21 cellular contexts compared by ENCODE assay signal in genomic region chr7:27751888-27752660, GRCh38.
"Had no signal": no experiment of that assay in that cellular context is flagged by ENCODE, and none has a peak within 500 bp of the region (broad histone marks: within the 10 kb centered on the region; RNA-seq: fewer than 3 reads in every experiment).

No MANE protein-coding gene starts in this region.

- H3K27me3 Mint-ChIP-seq: activated CD4-positive, alpha-beta T cell treated with anti-CD3 and anti-CD28 coated beads, Interleukin-2, amount 10 ng/mL, durations not matched to agents 7 days and 5 days; activated CD8-positive, alpha-beta memory T cell treated with anti-CD3 and anti-CD28 coated beads, Interleukin-2, amount 10 ng/mL, durations not matched to agents 7 days and 5 days; activated CD8-positive, alpha-beta T cell treated with anti-CD3 and anti-CD28 coated beads for 36 hours; activated naive CD4-positive, alpha-beta T cell treated with anti-CD3 and anti-CD28 coated beads, Interleukin-2, amount 10 ng/mL, durations not matched to agents 7 days and 5 days; brain; naive thymus-derived CD4-positive, alpha-beta T cell had no signal

- ATAC-seq: activated CD8-positive, alpha-beta memory T cell treated with anti-CD3 and anti-CD28 coated beads, Interleukin-2, amount 10 ng/mL, durations not matched to agents 7 days and 5 days; activated CD8-positive, alpha-beta T cell treated with anti-CD3 and anti-CD28 coated beads for 36 hours; heart left ventricle; left cardiac atrium; naive thymus-derived CD4-positive, alpha-beta T cell; stimulated activated naive CD8-positive, alpha-beta T cell treated with anti-CD3 and anti-CD28 coated beads, Interleukin-15, Interleukin-2, amounts not matched to agents 100 U/mL and 50 U/mL, for 24 hours had no signal

- H3K9ac ChIP-seq: neural progenitor cell had no signal

- H3K27me3 ChIP-seq: heart left ventricle, neural progenitor cell, upper lobe of left lung had no signal

- H3K27ac Mint-ChIP-seq: activated CD4-positive, alpha-beta T cell treated with anti-CD3 and anti-CD28 coated beads, Interleukin-2, amount 10 ng/mL, durations not matched to agents 7 days and 5 days; activated CD8-positive, alpha-beta memory T cell treated with anti-CD3 and anti-CD28 coated beads, Interleukin-2, amount 10 ng/mL, durations not matched to agents 7 days and 5 days; activated CD8-positive, alpha-beta T cell treated with anti-CD3 and anti-CD28 coated beads for 36 hours; activated naive CD4-positive, alpha-beta T cell treated with anti-CD3 and anti-CD28 coated beads, Interleukin-2, amount 10 ng/mL, durations not matched to agents 7 days and 5 days; brain; neural progenitor cell had no signal

- H3K4me1 Mint-ChIP-seq: neural progenitor cell had no signal

- H3K4me3 ChIP-seq: heart left ventricle, neural progenitor cell, upper lobe of left lung had no signal

- DNase-seq: activated CD4-positive, alpha-beta T cell treated with anti-CD3 and anti-CD28 coated beads, Interleukin-2, amount 10 ng/mL, durations not matched to agents 7 days and 5 days; activated CD4-positive, CD25-positive, alpha-beta regulatory T cell treated with anti-CD3 and anti-CD28 coated beads, Interleukin-2, amount 50 U/mL, for 72 hours; activated CD8-positive, alpha-beta memory T cell treated with anti-CD3 and anti-CD28 coated beads, Interleukin-2, amount 10 ng/mL, durations not matched to agents 7 days and 5 days; activated CD8-positive, alpha-beta T cell treated with anti-CD3 and anti-CD28 coated beads for 36 hours; activated effector memory CD4-positive, alpha-beta T cell treated with anti-CD3 and anti-CD28 coated beads, Interleukin-2, amount 50 U/mL, for 16 hours; activated naive CD4-positive, alpha-beta T cell treated with anti-CD3 and anti-CD28 coated beads, Interleukin-2, amount 10 ng/mL, durations not matched to agents 7 days and 5 days; activated T-cell treated with anti-CD3 and anti-CD28 coated beads for 4 hours; anterior cingulate cortex; heart left ventricle; left cardiac atrium; mesenchymal stem cell; naive thymus-derived CD4-positive, alpha-beta T cell; stimulated activated CD4-positive, alpha-beta T cell treated with anti-CD3 and anti-CD28 coated beads, Interleukin-4, amount 100 ng/mL, for 24 hours; stimulated activated naive CD8-positive, alpha-beta T cell treated with anti-CD3 and anti-CD28 coated beads, Interleukin-15, Interleukin-2, amounts not matched to agents 100 U/mL and 50 U/mL, for 24 hours; upper lobe of left lung; WERI-Rb-1 had no signal

- H2AFZ ChIP-seq: neural progenitor cell had no signal

- FAIRE-seq: islet of Langerhans, TTC549 had no signal

- H3K4me3 Mint-ChIP-seq: activated CD4-positive, alpha-beta T cell treated with anti-CD3 and anti-CD28 coated beads, Interleukin-2, amount 10 ng/mL, durations not matched to agents 7 days and 5 days; activated CD8-positive, alpha-beta memory T cell treated with anti-CD3 and anti-CD28 coated beads, Interleukin-2, amount 10 ng/mL, durations not matched to agents 7 days and 5 days; activated CD8-positive, alpha-beta T cell treated with anti-CD3 and anti-CD28 coated beads for 36 hours; activated naive CD4-positive, alpha-beta T cell treated with anti-CD3 and anti-CD28 coated beads, Interleukin-2, amount 10 ng/mL, durations not matched to agents 7 days and 5 days; brain; naive thymus-derived CD4-positive, alpha-beta T cell; neural progenitor cell had no signal

- H3K27ac ChIP-seq: epithelial cell of prostate, heart left ventricle, neural progenitor cell, upper lobe of left lung, WERI-Rb-1 had no signal

- H3K9me3 ChIP-seq: heart left ventricle, upper lobe of left lung had no signal

- H3K4me2 ChIP-seq: neural progenitor cell had no signal

- H3K9me3 Mint-ChIP-seq: activated CD4-positive, alpha-beta T cell treated with anti-CD3 and anti-CD28 coated beads, Interleukin-2, amount 10 ng/mL, durations not matched to agents 7 days and 5 days; activated CD8-positive, alpha-beta T cell treated with anti-CD3 and anti-CD28 coated beads for 36 hours; activated naive CD4-positive, alpha-beta T cell treated with anti-CD3 and anti-CD28 coated beads, Interleukin-2, amount 10 ng/mL, durations not matched to agents 7 days and 5 days; brain; naive thymus-derived CD4-positive, alpha-beta T cell; neural progenitor cell had no signal
